2 cellular contexts compared by ENCODE assay signal in genomic region chr9:107455461-107456155, GRCh38.
TF ChIP-seq lines count a peak whose summit lies in the region.

No MANE protein-coding gene starts in this region.

TF ChIP-seq in A549, 52 proteins besides CTCF, POLR2A, EP300 and RAD21 (continued from another document):
- TF ChIP-seq USF2 (IDR thresholded peaks at IDR 0.05) (no peak), TP53 (CRISPR knock-in tag; IDR thresholded peaks at IDR 0.05) (no peak), KDM5A (IDR thresholded peaks at IDR 0.05) (no peak), JUN (IDR thresholded peaks at IDR 0.05) (no peak), SMC3 (IDR thresholded peaks at IDR 0.05) (no peak), GATA3 (IDR thresholded peaks at IDR 0.05; ENCODE audit: borderline replicate concordance) (no peak), ESRRA (IDR thresholded peaks at IDR 0.05; ENCODE audit: borderline replicate concordance, low read length) (no peak)

TF ChIP-seq in GM23338, 12 proteins besides CTCF, POLR2A, EP300 and RAD21:
- TF ChIP-seq REST (IDR thresholded peaks at IDR 0.05; ENCODE audit: unreplicated experiment) (no peak), EZH2 (IDR thresholded peaks at IDR 0.05; ENCODE audit: low read depth, unreplicated experiment) (no peak), ETS1 (IDR thresholded peaks at IDR 0.05) (no peak), ZNF462 (CRISPR knock-in tag; IDR thresholded peaks at IDR 0.05) (no peak)
